7 cellular contexts compared by ENCODE assay signal in the genomic region with DNA sequence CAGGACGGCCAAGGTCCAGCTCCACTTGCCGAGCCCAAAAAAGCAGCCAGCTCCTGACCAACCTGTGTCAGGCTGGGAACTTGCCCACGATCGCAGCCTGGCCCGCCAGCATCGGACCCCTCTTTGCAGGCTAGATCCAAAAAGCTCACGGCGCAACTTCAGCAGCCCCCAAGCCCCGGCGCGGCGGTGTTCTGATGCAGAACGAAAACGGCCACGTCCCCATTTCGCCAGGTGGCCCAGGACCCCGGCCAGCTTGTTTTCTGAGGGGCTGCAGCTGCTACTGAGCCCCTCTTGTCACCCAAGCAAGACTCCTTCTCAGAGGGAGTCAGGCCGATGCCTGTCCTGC. TPM values are rescaled to one million over a fixed set of nuclear protein-coding genes. Genes with fewer than 3 reads are reported as not detected.
DNase-seq lines count a peak whose midpoint lies in the region; ATAC-seq and TF ChIP-seq lines count a peak whose summit lies in the region.

No MANE protein-coding gene starts in this region.

- intact Hi-C loops in activated T-helper 1 cell treated with anti-CD3 and anti-CD28 coated beads, Interleukin-12 subunit alpha, Interleukin-12 subunit beta, Interleukin-2, Interleukin-4 antibody, amounts not matched to agents 30 ng/mL and 10 ng/mL and 1 ng/mL, durations not matched to agents 14 hours and 24 hours and 36 hours (cut with micrococcal nuclease): no loop called here

- H3K4me3 ChIP-seq in HFF-Myc (replicated peaks; ENCODE audit: low read depth, low read length) (peak overlapping the region; percentile 95), iPS-18a (ENCODE audit: low read length) (peak overlapping the region; percentile 81)

- no peaks in the 10 kb centered on the region for H3K27me3 ChIP-seq in iPS-18a (ENCODE audit: control insufficient read depth, insufficient read depth, low read length)

- H3K27ac Mint-ChIP-seq in activated T-helper 1 cell treated with anti-CD3 and anti-CD28 coated beads, Interleukin-12 subunit alpha, Interleukin-12 subunit beta, Interleukin-2, Interleukin-4 antibody, amounts not matched to agents 30 ng/mL and 10 ng/mL and 1 ng/mL, durations not matched to agents 14 hours and 24 hours and 36 hours: no peak overlapping the region
- peak overlapping the region; percentile 100 for H3K27ac Mint-ChIP-seq in stimulated activated effector memory CD8-positive, alpha-beta T cell treated with anti-CD3 and anti-CD28 coated beads, Interleukin-12 subunit alpha, Interleukin-12 subunit beta, amount 100 ng/mL, for 72 hours

- TF ChIP-seq CTCF in HFF-Myc (IDR thresholded peaks at IDR 0.05; ENCODE audit: low read depth, low read length, missing control alignments): no peak

- peak overlapping the region; percentile 62 for H3K9ac ChIP-seq in iPS-18a (ENCODE audit: low read length)

- no peaks in the 10 kb centered on the region for H3K9me3 ChIP-seq in iPS-18a (ENCODE audit: control insufficient read depth, low read depth, low read length)

- no peaks in the 10 kb centered on the region for H3K9me3 Mint-ChIP-seq in activated T-helper 1 cell treated with anti-CD3 and anti-CD28 coated beads, Interleukin-12 subunit alpha, Interleukin-12 subunit beta, Interleukin-2, Interleukin-4 antibody, amounts not matched to agents 30 ng/mL and 10 ng/mL and 1 ng/mL, durations not matched to agents 14 hours and 24 hours and 36 hours
- H3K9me3 Mint-ChIP-seq in stimulated activated effector memory CD8-positive, alpha-beta T cell treated with anti-CD3 and anti-CD28 coated beads, Interleukin-12 subunit alpha, Interleukin-12 subunit beta, amount 100 ng/mL, for 72 hours: no peaks in the 10 kb centered on the region

- DNase-seq in HFF-Myc (ENCODE audit: extremely low read depth, low read depth) (no peak), retina (no peak), DMS53 treated with DMSO at 0.1 percent for 48 hours (lab: John Stamatoyannopoulos, UW; ENCODE audit: unreplicated experiment) (no peak)
- no peak for DNase-seq in activated T-helper 1 cell treated with anti-CD3 and anti-CD28 coated beads, Interleukin-12 subunit alpha, Interleukin-12 subunit beta, Interleukin-2, Interleukin-4 antibody, amounts not matched to agents 30 ng/mL and 10 ng/mL and 1 ng/mL, durations not matched to agents 14 hours and 24 hours and 36 hours (ENCODE audit: low spot score)
- no peak for DNase-seq in stimulated activated effector memory CD8-positive, alpha-beta T cell treated with anti-CD3 and anti-CD28 coated beads, Interleukin-12 subunit alpha, Interleukin-12 subunit beta, amount 100 ng/mL, for 72 hours (ENCODE audit: low spot score in 2 of 2)

- no peak for ATAC-seq in stimulated activated effector memory CD8-positive, alpha-beta T cell treated with anti-CD3 and anti-CD28 coated beads, Interleukin-12 subunit alpha, Interleukin-12 subunit beta, amount 100 ng/mL, for 72 hours
- no peak for ATAC-seq in GM21390 (IDR thresholded peaks at IDR 0.05; ENCODE audit: unreplicated experiment)

- no peaks in the 10 kb centered on the region for H3K36me3 ChIP-seq in iPS-18a (ENCODE audit: control insufficient read depth, low read depth, low read length)

- H3K4me3 Mint-ChIP-seq in activated T-helper 1 cell treated with anti-CD3 and anti-CD28 coated beads, Interleukin-12 subunit alpha, Interleukin-12 subunit beta, Interleukin-2, Interleukin-4 antibody, amounts not matched to agents 30 ng/mL and 10 ng/mL and 1 ng/mL, durations not matched to agents 14 hours and 24 hours and 36 hours: peak overlapping the region; percentile 95
- peak overlapping the region; percentile 93 for H3K4me3 Mint-ChIP-seq in stimulated activated effector memory CD8-positive, alpha-beta T cell treated with anti-CD3 and anti-CD28 coated beads, Interleukin-12 subunit alpha, Interleukin-12 subunit beta, amount 100 ng/mL, for 72 hours

- H3K27me3 Mint-ChIP-seq in activated T-helper 1 cell treated with anti-CD3 and anti-CD28 coated beads, Interleukin-12 subunit alpha, Interleukin-12 subunit beta, Interleukin-2, Interleukin-4 antibody, amounts not matched to agents 30 ng/mL and 10 ng/mL and 1 ng/mL, durations not matched to agents 14 hours and 24 hours and 36 hours (ENCODE audit: insufficient read depth): peaks cover 2% of the 10 kb centered on the region

- H3K27ac ChIP-seq in iPS-18a (ENCODE audit: low read length): no peak overlapping the region

- peaks cover 6% of the 10 kb centered on the region for H3K4me1 ChIP-seq in iPS-18a (ENCODE audit: control insufficient read depth, low read depth, low read length)

- peaks cover 4% of the 10 kb centered on the region for H3K36me3 Mint-ChIP-seq in activated T-helper 1 cell treated with anti-CD3 and anti-CD28 coated beads, Interleukin-12 subunit alpha, Interleukin-12 subunit beta, Interleukin-2, Interleukin-4 antibody, amounts not matched to agents 30 ng/mL and 10 ng/mL and 1 ng/mL, durations not matched to agents 14 hours and 24 hours and 36 hours (ENCODE audit: low read depth)
- H3K36me3 Mint-ChIP-seq in stimulated activated effector memory CD8-positive, alpha-beta T cell treated with anti-CD3 and anti-CD28 coated beads, Interleukin-12 subunit alpha, Interleukin-12 subunit beta, amount 100 ng/mL, for 72 hours: peaks cover 68% of the 10 kb centered on the region

- peaks cover 28% of the 10 kb centered on the region for H3K4me1 Mint-ChIP-seq in activated T-helper 1 cell treated with anti-CD3 and anti-CD28 coated beads, Interleukin-12 subunit alpha, Interleukin-12 subunit beta, Interleukin-2, Interleukin-4 antibody, amounts not matched to agents 30 ng/mL and 10 ng/mL and 1 ng/mL, durations not matched to agents 14 hours and 24 hours and 36 hours (ENCODE audit: low read depth)
- H3K4me1 Mint-ChIP-seq in stimulated activated effector memory CD8-positive, alpha-beta T cell treated with anti-CD3 and anti-CD28 coated beads, Interleukin-12 subunit alpha, Interleukin-12 subunit beta, amount 100 ng/mL, for 72 hours: peaks cover 58% of the 10 kb centered on the region

RNA-seq across cellular contexts. Expression of gene TMEM259, which starts 1.3 kb away (rescaled TPM):
- total RNA-seq in activated T-helper 1 cell treated with anti-CD3 and anti-CD28 coated beads, Interleukin-12 subunit alpha, Interleukin-12 subunit beta, Interleukin-2, Interleukin-4 antibody, amounts not matched to agents 30 ng/mL and 10 ng/mL and 1 ng/mL, durations not matched to agents 14 hours and 24 hours and 36 hours: 162 and 170 TPM in 2 replicates

RNA-seq across cellular contexts. Expression of gene RNU6-2, which starts 1.7 kb away (rescaled TPM):
- not detected in 2 replicates for total RNA-seq in activated T-helper 1 cell treated with anti-CD3 and anti-CD28 coated beads, Interleukin-12 subunit alpha, Interleukin-12 subunit beta, Interleukin-2, Interleukin-4 antibody, amounts not matched to agents 30 ng/mL and 10 ng/mL and 1 ng/mL, durations not matched to agents 14 hours and 24 hours and 36 hours

RNA-seq across cellular contexts. Expression of gene CNN2, which starts 6.8 kb away (rescaled TPM):
- 112 and 114 TPM in 2 replicates for total RNA-seq in activated T-helper 1 cell treated with anti-CD3 and anti-CD28 coated beads, Interleukin-12 subunit alpha, Interleukin-12 subunit beta, Interleukin-2, Interleukin-4 antibody, amounts not matched to agents 30 ng/mL and 10 ng/mL and 1 ng/mL, durations not matched to agents 14 hours and 24 hours and 36 hours

RNA-seq across cellular contexts. Expression of gene GRIN3B, which starts 19.4 kb away (rescaled TPM):
- total RNA-seq in activated T-helper 1 cell treated with anti-CD3 and anti-CD28 coated beads, Interleukin-12 subunit alpha, Interleukin-12 subunit beta, Interleukin-2, Interleukin-4 antibody, amounts not matched to agents 30 ng/mL and 10 ng/mL and 1 ng/mL, durations not matched to agents 14 hours and 24 hours and 36 hours: not detected in 2 replicates

RNA-seq across cellular contexts. Expression of gene ABCA7, which starts 20.3 kb away (rescaled TPM):
- total RNA-seq in activated T-helper 1 cell treated with anti-CD3 and anti-CD28 coated beads, Interleukin-12 subunit alpha, Interleukin-12 subunit beta, Interleukin-2, Interleukin-4 antibody, amounts not matched to agents 30 ng/mL and 10 ng/mL and 1 ng/mL, durations not matched to agents 14 hours and 24 hours and 36 hours: 15.8 and 18.3 TPM in 2 replicates
